ENCODE assay signal across 19 cellular contexts in the genomic region with DNA sequence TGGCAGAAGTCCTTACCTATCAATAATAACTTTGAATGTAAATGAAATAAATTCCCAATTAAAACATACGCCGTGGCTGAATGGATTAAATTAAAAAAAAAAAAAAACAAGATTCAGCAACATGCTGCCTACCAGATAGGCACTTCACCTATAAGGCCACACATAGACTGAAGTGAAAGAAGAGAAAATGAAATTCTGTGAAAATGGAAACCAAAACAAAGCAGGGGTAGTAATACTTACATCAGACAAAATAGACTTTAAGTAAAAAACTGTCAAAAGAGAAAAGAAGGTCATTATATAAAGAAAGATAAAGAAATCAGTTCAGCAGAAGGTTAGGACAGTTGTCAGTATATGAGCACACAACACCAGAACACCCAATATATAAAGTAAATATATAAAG.
"Had no signal": no experiment of that assay in that cellular context is flagged by ENCODE, and none has a peak within 500 bp of the region (broad histone marks: within the 10 kb centered on the region; RNA-seq: fewer than 3 reads in every experiment).

No MANE protein-coding gene starts in this region.

- H3K4me3 ChIP-seq: esophagus squamous epithelium, hepatocyte, neural progenitor cell, ovary, thoracic aorta, upper lobe of right lung had no signal

- H3K9me3 Mint-ChIP-seq: activated T-cell treated with anti-CD3 and anti-CD28 coated beads, Interleukin-2, amount 50 U/mL, for 72 hours; neural progenitor cell had no signal

- H3K79me2 ChIP-seq: hepatocyte had no signal

- H2AFZ ChIP-seq: hepatocyte, neural progenitor cell had no signal

- H3K9ac ChIP-seq: neural progenitor cell had no signal

- H3K4me1 ChIP-seq: esophagus squamous epithelium, neural progenitor cell, upper lobe of right lung had no signal

- H3K4me2 ChIP-seq: hepatocyte, neural progenitor cell had no signal

- DNase-seq: activated CD4-positive, alpha-beta T cell treated with anti-CD3 and anti-CD28 coated beads for 4 hours; activated CD8-positive, alpha-beta memory T cell treated with anti-CD3 and anti-CD28 coated beads, Interleukin-2, amount 50 U/mL, for 48 hours; activated T-cell treated with anti-CD3 and anti-CD28 coated beads, Interleukin-2, amount 50 U/mL, for 72 hours; anterior cingulate cortex; brain microvascular endothelial cell; cortex of kidney; effector CD8-positive, alpha-beta T cell; esophagus squamous epithelium; islet precursor cell; ovary; stimulated activated CD4-positive, alpha-beta T cell treated with anti-CD3 and anti-CD28 coated beads, Interleukin-12 subunit alpha, Interleukin-12 subunit beta, amount 100 ng/mL, for 4 hours; stimulated activated CD4-positive, alpha-beta T cell treated with anti-CD3 and anti-CD28 coated beads, Interleukin-2, amount 100 ng/mL, for 24 hours; upper lobe of right lung; WERI-Rb-1 had no signal

- H3K4me1 Mint-ChIP-seq: neural progenitor cell had no signal

- H3K9me3 ChIP-seq: ovary, upper lobe of right lung had no signal

- H3K27ac ChIP-seq: brain microvascular endothelial cell, esophagus squamous epithelium, hepatocyte, neural progenitor cell, ovary, thoracic aorta, upper lobe of right lung, WERI-Rb-1 had no signal

- H3K27me3 ChIP-seq: brain microvascular endothelial cell, esophagus squamous epithelium, hepatocyte, neural progenitor cell, ovary, upper lobe of right lung had no signal

- ATAC-seq: activated T-cell treated with anti-CD3 and anti-CD28 coated beads, Interleukin-2, amount 50 U/mL, for 72 hours; left lobe of liver; upper lobe of right lung had no signal

- H3K4me3 Mint-ChIP-seq: activated T-cell treated with anti-CD3 and anti-CD28 coated beads, Interleukin-2, amount 50 U/mL, for 72 hours; neural progenitor cell had no signal

- FAIRE-seq: endothelial cell of umbilical vein had no signal

- H3K27ac Mint-ChIP-seq: activated T-cell treated with anti-CD3 and anti-CD28 coated beads, Interleukin-2, amount 50 U/mL, for 72 hours; neural progenitor cell had no signal

- H3K36me3 ChIP-seq: brain microvascular endothelial cell, esophagus squamous epithelium, ovary, thoracic aorta, upper lobe of right lung, WERI-Rb-1 had no signal
